In genomic region chr14:64671591-64671990, GRCh38 we compare ENCODE assay signal across 8 cellular contexts. TPM values are rescaled to one million over a fixed set of nuclear protein-coding genes. Genes with fewer than 3 reads are reported as not detected.
DNase-seq lines count a peak whose midpoint lies in the region; ATAC-seq and TF ChIP-seq lines count a peak whose summit lies in the region.

No MANE protein-coding gene starts in this region.

- no TSS peak for BruUV-seq in Calu3 (replicated peaks; lab: Mats Ljungman, UMichigan)

- H3K9ac ChIP-seq in NT2/D1 (ENCODE audit: insufficient read length, low read depth) = no peak overlapping the region

- CTCF ChIA-PET in Calu3 (lab: Charles Lee) = interaction anchor here (0.6 to 1.9 kb wide), 3 partner anchors 90 to 96 kb away, joined by 3 to 6 read pairs (median 5); no protein-coding TSS in a partner anchor

- intact Hi-C loops in Calu3 (cut with micrococcal nuclease; ENCODE audit: unreplicated experiment) (loop anchor here (1.0 to 5.0 kb wide), 3 partner anchors 46 to 221 kb away; no protein-coding TSS in a partner anchor), upper lobe of right lung (cut with DNase I) (loop anchor here (5.0 kb wide), 1 partner anchor 91 kb away; no protein-coding TSS in a partner anchor)

- H3K4me3 ChIP-seq in NT2/D1 (ENCODE audit: insufficient read length, low read depth) = no peak overlapping the region
- no peak overlapping the region for H3K4me3 ChIP-seq in upper lobe of right lung

- no peak overlapping the region for H3K4me3 Mint-ChIP-seq in Calu3 (ENCODE audit: low read depth, unreplicated experiment)
- H3K4me3 Mint-ChIP-seq in HFFc6 = no peak overlapping the region
- H3K4me3 Mint-ChIP-seq in chondrocyte (ENCODE audit: unreplicated experiment) = no peak overlapping the region

- H3K4me1 ChIP-seq in NT2/D1 (ENCODE audit: insufficient read depth, insufficient read length) = no peaks in the 10 kb centered on the region
- peaks cover 6% of the 10 kb centered on the region for H3K4me1 ChIP-seq in upper lobe of right lung

- DNase-seq in Calu3 (no peak), HFFc6 (peak; percentile 61), NT2/D1 (ENCODE audit: low read depth, low spot score) (peak; percentile 28), chondrocyte (ENCODE audit: low spot score) (no peak), left lobe of liver (ENCODE audit: low spot score) (no peak), upper lobe of right lung (no peak)

- no peak overlapping the region for H3K27ac ChIP-seq in upper lobe of right lung

- H3K27me3 Mint-ChIP-seq in Calu3 (ENCODE audit: unreplicated experiment) = no peaks in the 10 kb centered on the region
- peaks cover 8% of the 10 kb centered on the region for H3K27me3 Mint-ChIP-seq in HFFc6 (ENCODE audit: insufficient read depth)
- no peaks in the 10 kb centered on the region for H3K27me3 Mint-ChIP-seq in chondrocyte (ENCODE audit: low read depth)

- H3K27me3 ChIP-seq in NT2/D1 (ENCODE audit: insufficient read depth, insufficient read length) (no peaks in the 10 kb centered on the region), upper lobe of right lung (no peaks in the 10 kb centered on the region)

- ATAC-seq in left lobe of liver (peak; percentile 89), upper lobe of right lung (peak; percentile 78), HG02571 (IDR thresholded peaks at IDR 0.05; ENCODE audit: unreplicated experiment) (no peak), HG03460 (IDR thresholded peaks at IDR 0.05; ENCODE audit: unreplicated experiment) (no peak)

- no peak overlapping the region for H3K27ac Mint-ChIP-seq in Calu3 (ENCODE audit: unreplicated experiment)
- no peak overlapping the region for H3K27ac Mint-ChIP-seq in HFFc6
- peak overlapping the region; percentile 78 for H3K27ac Mint-ChIP-seq in chondrocyte (ENCODE audit: unreplicated experiment)

- H3K36me3 ChIP-seq in NT2/D1 (ENCODE audit: insufficient read depth, insufficient read length, low read length) = no peaks in the 10 kb centered on the region
- H3K36me3 ChIP-seq in upper lobe of right lung = no peaks in the 10 kb centered on the region

- peak; percentile 62 for TF ChIP-seq CTCF in Calu3 (IDR thresholded peaks at IDR 0.05; ENCODE audit: unreplicated experiment)
- TF ChIP-seq CTCF in HFFc6 (IDR thresholded peaks at IDR 0.05) = peak; percentile 81
- TF ChIP-seq CTCF in chondrocyte (IDR thresholded peaks at IDR 0.05) = peak; percentile 91
- peak; percentile 75 for TF ChIP-seq CTCF in upper lobe of right lung (IDR thresholded peaks at IDR 0.05)

- H3K4me1 Mint-ChIP-seq in Calu3 (ENCODE audit: low read depth, unreplicated experiment) = peaks cover 9% of the 10 kb centered on the region
- peaks cover 5% of the 10 kb centered on the region for H3K4me1 Mint-ChIP-seq in HFFc6 (ENCODE audit: low read depth)
- H3K4me1 Mint-ChIP-seq in chondrocyte (ENCODE audit: low read depth) = peaks cover 42% of the 10 kb centered on the region

- no peaks in the 10 kb centered on the region for H3K9me3 ChIP-seq in NT2/D1 (ENCODE audit: insufficient read depth, low read length)
- no peaks in the 10 kb centered on the region for H3K9me3 ChIP-seq in upper lobe of right lung

- no peaks in the 10 kb centered on the region for H3K36me3 Mint-ChIP-seq in Calu3 (ENCODE audit: insufficient read depth, unreplicated experiment)
- no peaks in the 10 kb centered on the region for H3K36me3 Mint-ChIP-seq in HFFc6 (ENCODE audit: low read depth)
- H3K36me3 Mint-ChIP-seq in chondrocyte (ENCODE audit: low read depth) = no peaks in the 10 kb centered on the region

- H3K9me3 Mint-ChIP-seq in Calu3 (ENCODE audit: low read depth, unreplicated experiment) (no peaks in the 10 kb centered on the region), HFFc6 (no peaks in the 10 kb centered on the region), chondrocyte (ENCODE audit: low read depth) (peaks cover 2% of the 10 kb centered on the region)

RNA-seq across cellular contexts. Expression of gene PLEKHG3, which starts 32.6 kb away (rescaled TPM):
- total RNA-seq in Calu3 (2022) = 39.0 and 53.6 TPM in 2 replicates
- total RNA-seq in HFFc6 (2021; fragmentation: NEBNext Ultra II Directional; extraction: Animal tissue kit (Norgen Biotek cat#: 25700)) = 10 to 100 TPM in 3 of 6 experiments, 1 to 10 TPM in 3; 6.0 to 11.7 (median 9.2) TPM
- total RNA-seq in chondrocyte = 46.3 to 133 TPM (median 131 TPM) in 3 replicates
- 32.8 TPM for total RNA-seq in left lobe of liver
- 34.5 TPM for total RNA-seq in upper lobe of right lung

Comparison
In these comparisons a context has a peak if more than half of its experiments do, and no peak if none do; other contexts are left out.
1. DNase-seq: peak in HFFc6 (single experiment) and NT2/D1 (single experiment); none in Calu3 (single experiment), chondrocyte (single experiment), left lobe of liver (single experiment) and upper lobe of right lung (single experiment).
2. ATAC-seq: peak in left lobe of liver (single experiment) and upper lobe of right lung (single experiment); none in HG02571 (single experiment) and HG03460 (single experiment).
3. Peak in every context shown above with its lines, with median percentiles within 50 percentile points of each other: CTCF ChIP-seq.